Comparison of ENCODE assay signal across 7 cellular contexts in the genomic region with DNA sequence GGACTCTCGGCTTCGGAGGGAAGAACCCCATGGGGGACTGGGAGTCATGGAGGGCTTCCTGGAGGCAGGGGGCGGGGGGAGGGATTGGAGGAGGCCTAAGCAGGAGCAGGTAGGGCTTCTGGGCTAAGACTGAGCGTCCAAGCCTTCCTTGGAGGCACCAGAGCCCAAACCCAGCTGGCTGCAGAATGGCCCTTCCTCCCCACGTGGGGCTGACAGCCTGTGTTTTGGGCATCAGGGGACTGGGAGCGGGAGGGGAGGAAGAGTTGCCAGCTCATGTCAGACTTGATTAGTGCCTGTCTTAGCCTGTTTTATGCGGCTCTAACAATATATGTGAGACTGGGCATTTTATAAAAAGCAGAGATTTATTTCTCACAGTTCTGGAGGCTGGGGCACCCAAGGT. TPM values are rescaled to one million over a fixed set of nuclear protein-coding genes. Genes with fewer than 3 reads are reported as not detected.
"Had no signal": no experiment of that assay in that cellular context is flagged by ENCODE, and none has a peak within 500 bp of the region (broad histone marks: within the 10 kb centered on the region; RNA-seq: fewer than 3 reads in every experiment).

No MANE protein-coding gene starts in this region.

- H3K36me3 ChIP-seq: HAP-1 had no signal

- H2AFZ ChIP-seq: GM23338 had no signal

- H3K4me2 ChIP-seq: GM23338 had no signal

- H3K4me3 Mint-ChIP-seq: GM23338, HFFc6 had no signal

- H3K4me3 ChIP-seq: GM23338, HAP-1, K562 had no signal

- DNase-seq: HFFc6, IMR-90 had no signal

- H3K27ac Mint-ChIP-seq: GM23338, HFFc6 had no signal

- H3K4me1 ChIP-seq: HAP-1 had no signal

- H3K4me1 Mint-ChIP-seq: GM23338 had no signal

- ATAC-seq: GM23338, HCT116, K562 had no signal

- H3K9me3 ChIP-seq: HAP-1 had no signal

RNA-seq across cellular contexts. Expression of a gene that starts 38.9 kb away (rescaled TPM):
- total RNA-seq: GM23338, HFFc6, HT-29, K562 had no signal
- polyA plus RNA-seq: GM23338, K562 had no signal
